8 cellular contexts compared by ENCODE assay signal in the genomic region with DNA sequence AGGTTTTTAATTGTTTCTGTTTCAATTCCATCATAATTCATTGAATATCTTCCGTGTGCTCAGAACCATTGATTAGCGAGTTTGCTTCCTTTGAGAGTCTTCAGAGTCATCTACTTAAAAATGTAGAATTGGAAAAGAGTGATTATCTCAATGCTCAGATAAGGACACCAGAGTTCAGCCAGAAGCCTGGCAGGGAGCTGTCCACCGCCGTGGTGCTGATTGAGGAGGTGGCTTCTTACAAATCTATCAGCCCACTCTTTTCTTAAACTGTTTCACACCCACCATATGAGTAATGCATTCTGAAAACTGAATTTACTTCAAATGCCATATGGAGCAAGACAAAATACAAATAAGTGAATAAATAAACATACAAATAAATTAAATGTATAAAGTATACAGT.
A peak's percentile ranks its signal among the peaks of the same experiment; 100 is the strongest.
DNase-seq lines count a peak whose midpoint lies in the region; ATAC-seq and TF ChIP-seq lines count a peak whose summit lies in the region.

No MANE protein-coding gene starts in this region.

- peaks cover 2% of the 10 kb centered on the region for H3K79me2 ChIP-seq in osteoblast (ENCODE audit: insufficient read depth, low read length)

- no peaks in the 10 kb centered on the region for H3K9me3 ChIP-seq in body of pancreas
- H3K9me3 ChIP-seq in osteoblast (ENCODE audit: low read depth, low read length) = no peaks in the 10 kb centered on the region
- no peaks in the 10 kb centered on the region for H3K9me3 ChIP-seq in WERI-Rb-1 (ENCODE audit: severe bottlenecking)

- H3K27ac ChIP-seq in body of pancreas = no peak overlapping the region
- no peak overlapping the region for H3K27ac ChIP-seq in osteoblast (ENCODE audit: low read depth, low read length)
- H3K27ac ChIP-seq in WERI-Rb-1 = no peak overlapping the region

- intact Hi-C loops in body of pancreas (cut with DNase I) = no loop called here

- DNase-seq in Ammon's horn (ENCODE audit: low spot score) = peak; percentile 18
- DNase-seq in KBM-7 = peak; percentile 64
- peak; percentile 16 to 52 (median 32) for DNase-seq in body of pancreas
- DNase-seq in medulla oblongata (ENCODE audit: extremely low spot score) = peak; percentile 44
- DNase-seq in DMS153 treated with DMSO at 0.1 percent for 48 hours (lab: John Stamatoyannopoulos, UW; ENCODE audit: unreplicated experiment) = no peak
- DNase-seq in GF-D8 (lab: John Stamatoyannopoulos, UW) = no peak
- DNase-seq in osteoblast (ENCODE audit: insufficient read length, low spot score, missing footprints) = no peak
- no peak for DNase-seq in WERI-Rb-1

- H3K4me1 ChIP-seq in body of pancreas (no peaks in the 10 kb centered on the region), osteoblast (ENCODE audit: insufficient read depth, low read length) (no peaks in the 10 kb centered on the region)

- no peak for TF ChIP-seq POLR2A in body of pancreas (IDR thresholded peaks at IDR 0.05)

- no peak for ATAC-seq in body of pancreas

- peaks cover 64% of the 10 kb centered on the region for H4K20me1 ChIP-seq in osteoblast (ENCODE audit: insufficient read depth, low read length)

- in situ Hi-C loops in KBM-7 (cut with MboI; ENCODE audit: low pct_unique_long_range_greater_than_20kb, low sequenced_read_pairs) = no loop called here

- H3K4me3 ChIP-seq in body of pancreas = no peak overlapping the region
- no peak overlapping the region for H3K4me3 ChIP-seq in osteoblast (ENCODE audit: insufficient read depth, low read length)
- no peak overlapping the region for H3K4me3 ChIP-seq in WERI-Rb-1 (ENCODE audit: low read depth, low read length)

- WGBS in body of pancreas, 2 donors = 48 to 62% methylated on average over 4 of the region's 4 CpGs

- no peak overlapping the region for H3K4me2 ChIP-seq in osteoblast (ENCODE audit: insufficient read depth, low read length)

- H3K27me3 ChIP-seq in body of pancreas (no peaks in the 10 kb centered on the region), osteoblast (ENCODE audit: insufficient read depth, low read length) (no peaks in the 10 kb centered on the region), WERI-Rb-1 (ENCODE audit: insufficient read depth, low read depth, severe bottlenecking) (no peaks in the 10 kb centered on the region)

- no peak overlapping the region for H2AFZ ChIP-seq in osteoblast (ENCODE audit: low read length)

- TF ChIP-seq CTCF in body of pancreas (IDR thresholded peaks at IDR 0.05) = no peak
- TF ChIP-seq CTCF in osteoblast (IDR thresholded peaks at IDR 0.05; ENCODE audit: extremely low read depth, low read depth, low read length) = no peak
- no peak for TF ChIP-seq CTCF in WERI-Rb-1 (IDR thresholded peaks at IDR 0.05; ENCODE audit: low read depth, low read length)

- no peaks in the 10 kb centered on the region for H3K36me3 ChIP-seq in body of pancreas (replicated peaks in 1 of 2; ENCODE audit: insufficient read depth in 1 of 2, low read depth in 2 of 2)
- H3K36me3 ChIP-seq in osteoblast (ENCODE audit: insufficient read depth, low read length) = peaks cover 18% of the 10 kb centered on the region
- no peaks in the 10 kb centered on the region for H3K36me3 ChIP-seq in WERI-Rb-1

Comparison
In these comparisons a context has a peak if more than half of its experiments do, and no peak if none do; other contexts are left out.
1. DNase-seq: peak in Ammon's horn (single experiment), KBM-7 (single experiment), body of pancreas (4 of 4) and medulla oblongata (single experiment); none in DMS153 treated with DMSO at 0.1 percent for 48 hours (single experiment), GF-D8 (single experiment), osteoblast (single experiment) and WERI-Rb-1 (single experiment).